8 cellular contexts compared by ENCODE assay signal in genomic region chr9:111621895-111622480, GRCh38. TPM values are rescaled to one million over a fixed set of nuclear protein-coding genes. Genes with fewer than 3 reads are reported as not detected.
DNase-seq lines count a peak whose midpoint lies in the region; ATAC-seq and TF ChIP-seq lines count a peak whose summit lies in the region.

No MANE protein-coding gene starts in this region.

- no peak overlapping the region for H3K27ac Mint-ChIP-seq in activated CD4-positive, alpha-beta T cell treated with anti-CD3 and anti-CD28 coated beads for 36 hours
- no peak overlapping the region for H3K27ac Mint-ChIP-seq in WTC11

- no peak overlapping the region for H3K4me2 ChIP-seq in smooth muscle cell

- ATAC-seq in activated CD4-positive, alpha-beta T cell treated with anti-CD3 and anti-CD28 coated beads for 36 hours = peak; percentile 78
- peak; percentile 98 for ATAC-seq in WTC11
- peak in 3 of 4 donors; percentile 69 to 86 (median 80) for ATAC-seq in heart left ventricle
- no peak for ATAC-seq in GM19452 (IDR thresholded peaks at IDR 0.05; ENCODE audit: unreplicated experiment)

- H3K79me2 ChIP-seq in smooth muscle cell (ENCODE audit: low read depth) = no peaks in the 10 kb centered on the region

- no peak overlapping the region for H3K4me3 ChIP-seq in HL-60 (replicated peaks; ENCODE audit: insufficient read depth, low read length)
- no peak overlapping the region for H3K4me3 ChIP-seq in heart left ventricle
- H3K4me3 ChIP-seq in smooth muscle cell = no peak overlapping the region

- peaks cover 0 to 11% (median 0%) of the 10 kb centered on the region in 12 donors for H3K4me1 ChIP-seq in heart left ventricle
- H3K4me1 ChIP-seq in smooth muscle cell (ENCODE audit: low read depth) = no peaks in the 10 kb centered on the region

- no peaks in the 10 kb centered on the region for H4K20me1 ChIP-seq in smooth muscle cell (ENCODE audit: low read depth)

- H3K27me3 ChIP-seq in HL-60 (ENCODE audit: insufficient read depth, poor library complexity, severe bottlenecking) = no peaks in the 10 kb centered on the region
- no peaks in the 10 kb centered on the region for H3K27me3 ChIP-seq in heart left ventricle
- no peaks in the 10 kb centered on the region for H3K27me3 ChIP-seq in smooth muscle cell (ENCODE audit: low read depth)

- CTCF ChIA-PET in activated CD4-positive, alpha-beta T cell treated with anti-CD3 and anti-CD28 coated beads for 36 hours (lab: Charles Lee) = interaction anchor here (0.6 to 1.8 kb wide), 15 partner anchors 9 to 854 kb away, joined by 3 to 28 read pairs (median 4); partner anchors contain the start of gene DNAJC25
- CTCF ChIA-PET in WTC11 (lab: Charles Lee) = interaction anchor here (0.5 to 2.4 kb wide), 15 partner anchors 9 to 460 kb away, joined by 3 to 46 read pairs (median 5); partner anchors contain the start of genes DNAJC25, GNG10 and PTGR1

- H3K27me3 Mint-ChIP-seq in activated CD4-positive, alpha-beta T cell treated with anti-CD3 and anti-CD28 coated beads for 36 hours = peaks cover 7% of the 10 kb centered on the region
- H3K27me3 Mint-ChIP-seq in WTC11 (ENCODE audit: low read depth) = no peaks in the 10 kb centered on the region

- H3K9me3 Mint-ChIP-seq in activated CD4-positive, alpha-beta T cell treated with anti-CD3 and anti-CD28 coated beads for 36 hours (ENCODE audit: low read depth) = no peaks in the 10 kb centered on the region
- peaks cover 4% of the 10 kb centered on the region; the same call in 1 of the 2 replicates for H3K9me3 Mint-ChIP-seq in WTC11

- no peak overlapping the region for H3K4me3 Mint-ChIP-seq in activated CD4-positive, alpha-beta T cell treated with anti-CD3 and anti-CD28 coated beads for 36 hours
- H3K4me3 Mint-ChIP-seq in WTC11 = no peak overlapping the region

- H3K9me3 ChIP-seq in heart left ventricle (no peaks in the 10 kb centered on the region), smooth muscle cell (replicated peaks; ENCODE audit: low read depth) (no peaks in the 10 kb centered on the region)

- TF ChIP-seq POLR2A in heart left ventricle (IDR thresholded peaks at IDR 0.05) = no peak

- no peaks in the 10 kb centered on the region for H3F3A ChIP-seq in smooth muscle cell (ENCODE audit: low read depth)

- WGBS in heart left ventricle, 4 donors = 20 to 34% (median 32%) methylated on average over 2 of the region's 2 CpGs
- 57% methylated on average over 2 of the region's 2 CpGs for WGBS in smooth muscle cell (ENCODE audit: low lambda C conversion rate)

- no peak overlapping the region for H3K9ac ChIP-seq in smooth muscle cell (ENCODE audit: low read depth)

- H2AFZ ChIP-seq in smooth muscle cell (ENCODE audit: low read depth) = no peak overlapping the region

- H3K4me1 Mint-ChIP-seq in activated CD4-positive, alpha-beta T cell treated with anti-CD3 and anti-CD28 coated beads for 36 hours = no peaks in the 10 kb centered on the region
- H3K4me1 Mint-ChIP-seq in WTC11 = peaks cover 7% of the 10 kb centered on the region

- H3K36me3 ChIP-seq in heart left ventricle (no peaks in the 10 kb centered on the region), smooth muscle cell (ENCODE audit: low read depth) (no peaks in the 10 kb centered on the region)

- POLR2A ChIA-PET in activated CD4-positive, alpha-beta T cell treated with anti-CD3 and anti-CD28 coated beads for 36 hours (lab: Charles Lee) = interaction anchor here (0.6 kb wide), 2 partner anchors 14 to 1911 kb away, joined by 3 to 5 read pairs; no protein-coding TSS in a partner anchor
- POLR2A ChIA-PET in WTC11 (lab: Charles Lee) = interaction anchor here (0.6 to 1.5 kb wide), 2 partner anchors 22 to 24 kb away, joined by 3 read pairs; no protein-coding TSS in a partner anchor

- TF ChIP-seq CTCF in HL-60 (IDR thresholded peaks at IDR 0.05; ENCODE audit: insufficient read depth, low read length) (peak; percentile 65), WTC11 (IDR thresholded peaks at IDR 0.05) (peak; percentile 69), heart left ventricle (IDR thresholded peaks at IDR 0.05) (peak; percentile 47 to 87 (median 72)), smooth muscle cell (IDR thresholded peaks at IDR 0.05; ENCODE audit: borderline replicate concordance, insufficient read depth, poor library complexity, severe bottlenecking) (peak; percentile 48)

- intact Hi-C loops in activated CD4-positive, alpha-beta T cell treated with anti-CD3 and anti-CD28 coated beads for 36 hours (cut with DNase I, micrococcal nuclease) = loop anchor here in 1 of 2 experiments (1.0 kb wide), 1 partner anchor 24 kb away; no protein-coding TSS in a partner anchor
- intact Hi-C loops in heart left ventricle (cut with DNase I) = no loop called here

- H3K27ac ChIP-seq in HL-60 (replicated peaks) (no peak overlapping the region), heart left ventricle (no peak overlapping the region), smooth muscle cell (ENCODE audit: low read depth) (no peak overlapping the region)

- peak; percentile 52 for DNase-seq in activated CD4-positive, alpha-beta T cell treated with anti-CD3 and anti-CD28 coated beads for 36 hours
- DNase-seq in activated CD4-positive, alpha-beta T cell treated with anti-CD3 and anti-CD28 coated beads, Interleukin-2, amount 50 U/mL, for 4 hours = no peak
- peak in 1 of 2 experiments; percentile 28 for DNase-seq in HL-60 (ENCODE audit: low read depth in 1 of 2, low spot score in 1 of 2)
- peak; percentile 41 for DNase-seq in WTC11 (ENCODE audit: low spot score)
- DNase-seq in heart left ventricle = peak in 2 of 5 donors; percentile 12 to 21
- no peak for DNase-seq in smooth muscle cell (lab: John Stamatoyannopoulos, UW; ENCODE audit: unreplicated experiment)
- no peak for DNase-seq in SK-N-DZ (ENCODE audit: low spot score)

- no peaks in the 10 kb centered on the region for H3K36me3 Mint-ChIP-seq in activated CD4-positive, alpha-beta T cell treated with anti-CD3 and anti-CD28 coated beads for 36 hours (ENCODE audit: low read depth)
- no peaks in the 10 kb centered on the region for H3K36me3 Mint-ChIP-seq in WTC11

TF ChIP-seq in WTC11, 78 proteins besides CTCF, POLR2A, EP300 and RAD21 (continues in another document):
- TF ChIP-seq GRHL2 (CRISPR knock-in tag; IDR thresholded peaks at IDR 0.05; ENCODE audit: insufficient replicate concordance, severe bottlenecking) = no peak
- no peak for TF ChIP-seq STAT6 (CRISPR knock-in tag; conservative IDR thresholded peaks at IDR 0.05; ENCODE audit: low read depth)
- TF ChIP-seq IRF2 (CRISPR knock-in tag; IDR thresholded peaks at IDR 0.05; ENCODE audit: borderline replicate concordance, low read depth) = no peak
- no peak for TF ChIP-seq E2F1 (CRISPR knock-in tag; IDR thresholded peaks at IDR 0.05)
- TF ChIP-seq KAT7 (CRISPR knock-in tag; IDR thresholded peaks at IDR 0.05; ENCODE audit: borderline replicate concordance) = no peak

RNA-seq across cellular contexts. Expression of gene DNAJC25, which starts 9.1 kb away (rescaled TPM):
- total RNA-seq in activated CD4-positive, alpha-beta T cell treated with anti-CD3 and anti-CD28 coated beads for 36 hours = 1 to 10 TPM; 6.3 to 7.5 TPM
- 6.1 to 7.4 TPM (median 6.8 TPM) in 3 replicates for total RNA-seq in WTC11 (2021)
- 1 to 10 TPM; 3.9 to 7.3 (median 5.0) TPM for total RNA-seq in heart left ventricle
- 1 to 10 TPM; 3.8 to 8.2 TPM for polyA plus RNA-seq in heart left ventricle
- 13.1 and 14.2 TPM in 2 replicates for total RNA-seq in smooth muscle cell
- polyA plus RNA-seq in smooth muscle cell = 16.5 and 17.4 TPM in 2 replicates
- 10.2 and 10.4 TPM in 2 replicates for polyA plus RNA-seq in SK-N-DZ (2014; cell fraction: cytosol; rRNA removed)
- polyA plus RNA-seq in SK-N-DZ (2014; cell fraction: nucleus; rRNA removed) = 8.7 and 11.6 TPM in 2 replicates

RNA-seq across cellular contexts. Expression of gene PTGR1, which starts 22.5 kb away (rescaled TPM):
- 1 to 10 TPM; 3.9 to 4.7 TPM for total RNA-seq in activated CD4-positive, alpha-beta T cell treated with anti-CD3 and anti-CD28 coated beads for 36 hours
- total RNA-seq in WTC11 (2021) (41.6 to 51.8 TPM (median 49.0 TPM) in 3 replicates), heart left ventricle (10 to 100 TPM; 17.3 to 51.9 (median 41.9) TPM), smooth muscle cell (67.1 and 70.5 TPM in 2 replicates)
- polyA plus RNA-seq in heart left ventricle (10 to 100 TPM; 12.7 to 30.1 TPM), smooth muscle cell (67.8 and 74.4 TPM in 2 replicates)
- 27.1 and 31.5 TPM in 2 replicates for polyA plus RNA-seq in SK-N-DZ (2014; cell fraction: cytosol; rRNA removed)
- 11.5 and 17.0 TPM in 2 replicates for polyA plus RNA-seq in SK-N-DZ (2014; cell fraction: nucleus; rRNA removed)

RNA-seq across cellular contexts. Expression of gene GNG10, which starts 39.4 kb away (rescaled TPM):
- 10 to 100 TPM; 14.5 to 15.4 TPM for total RNA-seq in activated CD4-positive, alpha-beta T cell treated with anti-CD3 and anti-CD28 coated beads for 36 hours
- 17.2 to 25.3 TPM (median 22.1 TPM) in 3 replicates for total RNA-seq in WTC11 (2021)
- 10 to 100 TPM; 23.9 to 51.5 (median 31.3) TPM for total RNA-seq in heart left ventricle
- polyA plus RNA-seq in heart left ventricle = 10 to 100 TPM; 26.8 to 39.6 TPM
- 102 and 104 TPM in 2 replicates for total RNA-seq in smooth muscle cell
- polyA plus RNA-seq in smooth muscle cell = 43.8 and 47.9 TPM in 2 replicates
- 101 and 110 TPM in 2 replicates for polyA plus RNA-seq in SK-N-DZ (2014; cell fraction: cytosol; rRNA removed)
- 56.8 and 81.3 TPM in 2 replicates for polyA plus RNA-seq in SK-N-DZ (2014; cell fraction: nucleus; rRNA removed)

Comparison
In these comparisons a context has a peak if more than half of its experiments do, and no peak if none do; other contexts are left out.
1. DNase-seq: peak in activated CD4-positive, alpha-beta T cell treated with anti-CD3 and anti-CD28 coated beads for 36 hours (single experiment) and WTC11 (single experiment); none in activated CD4-positive, alpha-beta T cell treated with anti-CD3 and anti-CD28 coated beads, Interleukin-2, amount 50 U/mL, for 4 hours (0 of 2), smooth muscle cell (single experiment) and SK-N-DZ (single experiment).
2. Peak in every context shown above with its lines, with median percentiles within 50 percentile points of each other: CTCF ChIP-seq.